1 cellular context compared by ENCODE assay signal in genomic region chr14:98993818-98994217, GRCh38.
TF ChIP-seq lines count a peak whose summit lies in the region.

No MANE protein-coding gene starts in this region.

TF ChIP-seq in WTC11, 78 proteins besides CTCF, POLR2A, EP300 and RAD21 (continued from another document):
- TF ChIP-seq NR3C1 (CRISPR knock-in tag; conservative IDR thresholded peaks at IDR 0.05; ENCODE audit: low read depth) (no peak), ZNF425 (CRISPR knock-in tag; conservative IDR thresholded peaks at IDR 0.05) (no peak)
- TF ChIP-seq, protein P1, sequence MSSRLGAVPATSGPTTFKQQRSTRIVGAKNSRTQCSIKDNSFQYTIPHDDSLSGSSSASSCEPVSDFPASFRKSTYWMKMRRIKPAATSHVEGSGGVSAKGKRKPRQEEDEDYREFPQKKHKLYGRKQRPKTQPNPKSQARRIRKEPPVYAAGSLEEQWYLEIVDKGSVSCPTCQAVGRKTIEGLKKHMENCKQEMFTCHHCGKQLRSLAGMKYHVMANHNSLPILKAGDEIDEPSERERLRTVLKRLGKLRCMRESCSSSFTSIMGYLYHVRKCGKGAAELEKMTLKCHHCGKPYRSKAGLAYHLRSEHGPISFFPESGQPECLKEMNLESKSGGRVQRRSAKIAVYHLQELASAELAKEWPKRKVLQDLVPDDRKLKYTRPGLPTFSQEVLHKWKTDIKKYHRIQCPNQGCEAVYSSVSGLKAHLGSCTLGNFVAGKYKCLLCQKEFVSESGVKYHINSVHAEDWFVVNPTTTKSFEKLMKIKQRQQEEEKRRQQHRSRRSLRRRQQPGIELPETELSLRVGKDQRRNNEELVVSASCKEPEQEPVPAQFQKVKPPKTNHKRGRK (CRISPR knock-in tag; IDR thresholded peaks at IDR 0.05; ENCODE audit: borderline replicate concordance), result no peak
